Comparison of ENCODE assay signal across 1 cellular context in the genomic region with DNA sequence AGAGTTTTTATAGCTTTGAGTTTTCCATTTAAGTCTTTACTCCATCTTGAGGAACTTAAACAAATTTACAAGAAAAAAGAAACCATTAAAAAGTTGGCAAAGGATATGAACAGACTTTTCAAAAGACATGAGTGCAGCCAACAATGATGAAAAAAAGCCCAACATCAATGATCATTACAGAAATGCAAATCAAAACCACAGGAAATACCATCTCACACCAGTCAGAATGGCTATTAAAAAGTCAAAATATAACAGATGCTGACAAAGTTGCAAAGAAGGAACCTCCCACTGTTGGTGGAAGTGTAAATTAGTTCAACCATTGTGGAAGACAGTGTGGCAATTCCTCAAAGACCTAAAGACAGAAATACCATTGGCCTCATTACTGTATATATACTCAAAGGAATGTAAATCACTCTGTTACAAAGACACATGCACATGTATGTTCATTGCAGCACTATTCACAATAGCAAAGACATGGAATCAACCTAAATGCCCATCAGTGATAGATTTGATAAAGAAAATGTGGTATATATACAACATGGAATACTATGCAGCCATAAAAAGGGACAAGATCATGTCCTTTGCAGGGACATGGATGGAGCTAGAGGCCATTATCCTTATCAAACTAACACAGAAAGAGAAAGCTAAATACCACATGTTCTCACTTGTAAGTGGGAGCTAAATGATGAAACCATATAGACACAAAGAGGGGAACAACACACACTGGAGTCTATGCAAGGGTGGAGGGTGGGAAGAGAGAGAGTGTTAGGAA.
A peak's percentile ranks its signal among the peaks of the same experiment; 100 is the strongest.
TF ChIP-seq lines count a peak whose summit lies in the region.

No MANE protein-coding gene starts in this region.

TF ChIP-seq in K562, 482 proteins besides CTCF, POLR2A, EP300 and RAD21:
- peak; percentile 62 for TF ChIP-seq ZNF146 (CRISPR knock-in tag; IDR thresholded peaks at IDR 0.05; ENCODE audit: unreplicated experiment)
